ENCODE assay signal across 8 cellular contexts in genomic region chr20:58891076-58891685, GRCh38. TPM values are rescaled to one million over a fixed set of nuclear protein-coding genes. Genes with fewer than 3 reads are reported as not detected.
DNase-seq lines count a peak whose midpoint lies in the region; ATAC-seq, FAIRE-seq and TF ChIP-seq lines count a peak whose summit lies in the region.

No MANE protein-coding gene starts in this region.

- intact Hi-C loops in endothelial cell of umbilical vein (cut with micrococcal nuclease), result loop anchor here (1.0 to 10.0 kb wide), 3 partner anchors 20 to 1176 kb away; partner anchors contain the start of genes ATP5F1E and PMEPA1

- CTCF ChIA-PET in endothelial cell of umbilical vein (lab: Charles Lee), result interaction anchor here (0.7 kb wide), 2 partner anchors 21 to 197 kb away, joined by 3 read pairs; no protein-coding TSS in a partner anchor

- POLR2A ChIA-PET in endothelial cell of umbilical vein (lab: Charles Lee), result interaction anchor here (1.4 kb wide), 1 partner anchor 141 kb away, joined by 3 read pairs; the partner anchor contains the start of gene ATP5F1E

- H4K20me1 ChIP-seq in endothelial cell of umbilical vein (replicated peaks; ENCODE audit: control insufficient read depth, extremely low read depth, insufficient read depth, low read length), result peaks cover 22% of the 10 kb centered on the region

- H3K4me3 ChIP-seq in endothelial cell of umbilical vein (replicated peaks in 1 of 3; ENCODE audit: insufficient read depth in 1 of 3, low read depth in 1 of 3, low read length in 3 of 3), result peak overlapping the region in 2 of 3 experiments; percentile 17 to 91

- dilution Hi-C loops in endothelial cell of umbilical vein (cut with MboI; ENCODE audit: extremely low pct_ligation_motif_present, low sequenced_read_pairs), result no loop called here

- H3K9me1 ChIP-seq in endothelial cell of umbilical vein (replicated peaks; ENCODE audit: control insufficient read depth, extremely low read depth, insufficient read depth, low read length), result no peaks in the 10 kb centered on the region

- peaks cover 33% of the 10 kb centered on the region for H3K4me1 ChIP-seq in endothelial cell of umbilical vein (ENCODE audit: control insufficient read depth, extremely low read depth, insufficient read depth, low read length)

- ATAC-seq in HG02610 (IDR thresholded peaks at IDR 0.05; ENCODE audit: unreplicated experiment), result peak; percentile 30

- TF ChIP-seq POLR2A in endothelial cell of umbilical vein (IDR thresholded peaks at IDR 0.05; ENCODE audit: low read depth, low read length), result peak; percentile 53

- no peak for FAIRE-seq in endothelial cell of umbilical vein (lab: Jason Lieb, UNC)

- no peaks in the 10 kb centered on the region for H3K9me3 ChIP-seq in endothelial cell of umbilical vein (replicated peaks; ENCODE audit: control insufficient read depth, insufficient read depth, low read length)

- DNase-seq in GDM1 (lab: John Stamatoyannopoulos, UW) (peak; percentile 71), NCI-H69 (lab: John Stamatoyannopoulos, UW) (peak; percentile 94), endothelial cell of umbilical vein (ENCODE audit: low read depth, low spot score) (no peak), mucosa of gallbladder (ENCODE audit: low spot score) (peak; percentile 68), AML-193 (lab: John Stamatoyannopoulos, UW) (no peak)
- peak; percentile 52 for DNase-seq in activated CD8-positive, alpha-beta memory T cell treated with anti-CD3 and anti-CD28 coated beads, Interleukin-2, amount 50 U/mL, for 1 hour (ENCODE audit: extremely low read depth)
- peak; percentile 72 for DNase-seq in stimulated activated CD8-positive, alpha-beta memory T cell treated with anti-CD3 and anti-CD28 coated beads, Interleukin-4, amount 100 ng/mL, for 48 hours

- peak overlapping the region; percentile 96 for H3K9ac ChIP-seq in endothelial cell of umbilical vein (replicated peaks; ENCODE audit: extremely low read depth, insufficient read depth, low read length)

- H3K27ac ChIP-seq in endothelial cell of umbilical vein (ENCODE audit: insufficient read depth, low read depth, low read length), result peak overlapping the region; percentile 47

- TF ChIP-seq CTCF in endothelial cell of umbilical vein (IDR thresholded peaks at IDR 0.05; ENCODE audit: extremely low read depth in 1 of 2, insufficient read depth in 1 of 2, low read depth in 1 of 2, low read length in 2 of 2), result no peak

- no peak overlapping the region for H3K4me2 ChIP-seq in endothelial cell of umbilical vein (ENCODE audit: insufficient read depth, low read length)

- H3K79me2 ChIP-seq in endothelial cell of umbilical vein (ENCODE audit: control insufficient read depth, insufficient read depth, low read length), result peaks cover 46% of the 10 kb centered on the region

- H3K36me3 ChIP-seq in endothelial cell of umbilical vein (ENCODE audit: control insufficient read depth in 2 of 2, extremely low read depth in 1 of 2, insufficient read depth in 2 of 2, low read length in 2 of 2), result no peaks in the 10 kb centered on the region

- no TSS peak for BruUV-seq in endothelial cell of umbilical vein (replicated peaks; lab: Mats Ljungman, UMichigan)

- H2AFZ ChIP-seq in endothelial cell of umbilical vein (ENCODE audit: low read depth, low read length), result no peak overlapping the region

- peaks cover 0 to under 1% of the 10 kb centered on the region in 2 experiments for H3K27me3 ChIP-seq in endothelial cell of umbilical vein (ENCODE audit: control insufficient read depth in 2 of 2, insufficient read depth in 2 of 2, low read length in 2 of 2)

TF ChIP-seq in endothelial cell of umbilical vein, 7 proteins besides CTCF, POLR2A, EP300 and RAD21:
- no peak for TF ChIP-seq EZH2 (IDR thresholded peaks at IDR 0.05; ENCODE audit: borderline replicate concordance, low read depth, low read length, severe bottlenecking)
- TF ChIP-seq MAX (IDR thresholded peaks at IDR 0.05; ENCODE audit: insufficient read depth, insufficient read length), result no peak
- no peak for TF ChIP-seq POLR2AphosphoS5 (IDR thresholded peaks at IDR 0.05; ENCODE audit: insufficient read depth, low read depth, low read length)
- no peak for TF ChIP-seq JUN (IDR thresholded peaks at IDR 0.05; ENCODE audit: borderline replicate concordance, insufficient read depth, insufficient read length, low read depth)
- TF ChIP-seq FOS (IDR thresholded peaks at IDR 0.05; ENCODE audit: borderline replicate concordance, insufficient read depth, low read length), result no peak
- no peak for TF ChIP-seq GATA2 (IDR thresholded peaks at IDR 0.05; ENCODE audit: insufficient read depth, insufficient read length, low read depth, low read length)
- TF ChIP-seq MYC (IDR thresholded peaks at IDR 0.05; ENCODE audit: low read depth, low read length), result no peak

RNA-seq across cellular contexts. Expression of gene GNAS, which starts 38.7 kb away (rescaled TPM):
- 1,141 and 1,217 TPM in 2 replicates for total RNA-seq in endothelial cell of umbilical vein
- 1,637 and 1,882 TPM in 2 replicates for polyA plus RNA-seq in endothelial cell of umbilical vein
- 1,809 and 2,057 TPM in 2 replicates for polyA plus RNA-seq in endothelial cell of umbilical vein (2011; cell fraction: cytosol; rRNA removed)
- 916 and 1,134 TPM in 2 replicates for polyA plus RNA-seq in endothelial cell of umbilical vein (2011; cell fraction: nucleus; rRNA removed)
- polyA plus RNA-seq in endothelial cell of umbilical vein (2012), result 1,303 and 1,505 TPM in 2 replicates
- 1,608 and 1,668 TPM in 2 replicates for polyA minus RNA-seq in endothelial cell of umbilical vein
- 619 TPM for polyA minus RNA-seq in endothelial cell of umbilical vein (2011; cell fraction: cytosol; rRNA and poly(A)+ RNA removed)
- 333 and 358 TPM in 2 replicates for polyA minus RNA-seq in endothelial cell of umbilical vein (2011; cell fraction: nucleus; rRNA and poly(A)+ RNA removed)
- 801 TPM for total RNA-seq in mucosa of gallbladder

RNA-seq across cellular contexts. Expression of gene GNAS-AS1, which starts 40.5 kb away (rescaled TPM):
- total RNA-seq in endothelial cell of umbilical vein (0.58 and 0.74 TPM in 2 replicates), mucosa of gallbladder (1.6 TPM)
- polyA plus RNA-seq in endothelial cell of umbilical vein, result 0.11 TPM in 1 of 2 replicates, not detected in the other
- polyA plus RNA-seq in endothelial cell of umbilical vein (2011; cell fraction: cytosol; rRNA removed), result not detected in 2 replicates
- 0.11 and 0.25 TPM in 2 replicates for polyA plus RNA-seq in endothelial cell of umbilical vein (2011; cell fraction: nucleus; rRNA removed)
- not detected in 2 replicates for polyA plus RNA-seq in endothelial cell of umbilical vein (2012)
- not detected in 2 replicates for polyA minus RNA-seq in endothelial cell of umbilical vein
- polyA minus RNA-seq in endothelial cell of umbilical vein (2011; cell fraction: cytosol; rRNA and poly(A)+ RNA removed), result not detected
- polyA minus RNA-seq in endothelial cell of umbilical vein (2011; cell fraction: nucleus; rRNA and poly(A)+ RNA removed), result not detected in 2 replicates

Comparison
In these comparisons a context has a peak if more than half of its experiments do, and no peak if none do; other contexts are left out.
1. DNase-seq: peak in GDM1 (single experiment), NCI-H69 (single experiment), activated CD8-positive, alpha-beta memory T cell treated with anti-CD3 and anti-CD28 coated beads, Interleukin-2, amount 50 U/mL, for 1 hour (single experiment), mucosa of gallbladder (single experiment) and stimulated activated CD8-positive, alpha-beta memory T cell treated with anti-CD3 and anti-CD28 coated beads, Interleukin-4, amount 100 ng/mL, for 48 hours (single experiment); none in endothelial cell of umbilical vein (single experiment) and AML-193 (0 of 2).